ENCODE assay signal across 19 cellular contexts in the genomic region with DNA sequence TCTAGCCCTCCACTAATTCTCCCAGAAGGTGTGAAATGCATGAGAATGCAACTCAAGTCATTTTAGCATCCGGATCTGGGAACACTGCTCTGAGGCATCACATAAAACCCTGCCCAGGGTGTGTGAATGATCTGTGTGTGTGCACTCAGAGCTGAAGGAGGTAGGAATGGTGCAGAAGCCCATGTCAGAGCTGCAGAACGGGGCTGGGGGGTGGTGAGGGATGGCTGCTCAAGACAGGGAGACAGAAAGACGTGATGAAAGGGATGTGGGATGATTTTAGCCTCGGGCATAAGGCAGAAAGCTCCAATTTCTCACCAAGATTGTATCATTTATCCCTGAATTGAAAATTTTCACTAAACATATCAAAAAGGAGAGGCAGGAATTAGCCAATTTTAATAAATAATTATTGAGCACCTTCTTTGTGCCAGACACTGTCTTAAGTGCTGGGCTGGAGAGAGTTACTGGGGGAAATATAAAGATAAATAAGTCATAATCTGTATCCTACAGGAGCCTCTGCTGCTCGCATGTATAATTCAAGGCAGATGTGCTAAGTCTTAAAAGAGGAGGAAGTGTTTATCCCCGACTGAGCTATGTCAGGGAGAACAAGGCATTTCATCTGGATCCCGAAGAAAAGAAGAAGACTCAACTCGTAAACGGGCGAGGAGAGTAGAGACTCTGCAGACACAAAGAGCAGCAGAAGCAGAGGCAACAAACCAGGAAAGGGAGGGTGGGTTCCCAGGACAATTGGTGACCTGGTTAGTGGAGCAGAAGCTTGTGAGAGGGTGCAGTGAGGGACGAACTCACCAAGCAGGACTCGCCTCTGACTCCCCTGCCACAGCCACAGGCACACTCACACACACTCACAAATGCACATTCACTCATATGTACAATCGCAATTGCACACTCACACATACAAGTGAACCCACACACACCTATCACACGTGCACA.
DNase-seq lines count a peak whose midpoint lies in the region; ATAC-seq and TF ChIP-seq lines count a peak whose summit lies in the region.
"Had no signal": no experiment of that assay in that cellular context is flagged by ENCODE, and none has a peak within 500 bp of the region (broad histone marks: within the 10 kb centered on the region; RNA-seq: fewer than 3 reads in every experiment).

No MANE protein-coding gene starts in this region.

- no peak overlapping the region for H3K4me3 Mint-ChIP-seq in stimulated activated memory B cell treated with anti-CD40 and anti-IgM and Interleukin-4, amounts not matched to agents 10 μg/mL and 1 μg/mL and 100 μg/mL, for 72 hours
- H3K4me3 Mint-ChIP-seq: CD8-positive, alpha-beta memory T cell; IgD-negative memory B cell had no signal

- no peak overlapping the region for H3K9ac ChIP-seq in IMR-90 (ENCODE audit: low read depth, low read length)
- H3K9ac ChIP-seq in neural cell (ENCODE audit: low read length), result no peak overlapping the region

- H3K36me3 ChIP-seq in IMR-90 (ENCODE audit: control insufficient read depth, insufficient read depth, low read length) (no peaks in the 10 kb centered on the region), neural cell (ENCODE audit: insufficient read depth, low read length) (no peaks in the 10 kb centered on the region)

- H4K91ac ChIP-seq in IMR-90 (ENCODE audit: insufficient read depth, low read depth, low read length), result no peak overlapping the region

- H3K9me2 ChIP-seq in neural cell (ENCODE audit: insufficient read depth, low read length), result no peaks in the 10 kb centered on the region

- H3K9me1 ChIP-seq in IMR-90 (ENCODE audit: insufficient read depth, low read length), result no peaks in the 10 kb centered on the region

- no peak for TF ChIP-seq CTCF in IMR-90 (conservative IDR thresholded peaks at IDR 0.05; ENCODE audit: low read depth, low read length)
- TF ChIP-seq CTCF in neural cell (IDR thresholded peaks at IDR 0.05; ENCODE audit: poor library complexity, severe bottlenecking), result no peak

- no peak overlapping the region for H4K8ac ChIP-seq in IMR-90 (ENCODE audit: low read depth in 2 of 2, low read length in 2 of 2)

- no peak overlapping the region for H3K18ac ChIP-seq in IMR-90 (ENCODE audit: low read depth, low read length)

- peaks cover 33% of the 10 kb centered on the region for H3K27me3 Mint-ChIP-seq in stimulated activated memory B cell treated with anti-CD40 and anti-IgM and Interleukin-4, amounts not matched to agents 10 μg/mL and 1 μg/mL and 100 μg/mL, for 72 hours

- no peak overlapping the region for H2BK20ac ChIP-seq in IMR-90 (ENCODE audit: low read depth, low read length)

- H2BK120ac ChIP-seq in IMR-90 (ENCODE audit: low read depth, low read length), result no peak overlapping the region

- H2AFZ ChIP-seq in IMR-90 (replicated peaks; ENCODE audit: low read length, poor library complexity) (no peak overlapping the region), neural cell (ENCODE audit: low read depth, low read length) (peak overlapping the region; percentile 34)

- no peak overlapping the region for H2AK9ac ChIP-seq in IMR-90 (replicated peaks; ENCODE audit: low read depth, low read length, poor library complexity)

- no peak for TF ChIP-seq POLR2A in IMR-90 (IDR thresholded peaks at IDR 0.05; ENCODE audit: low read depth, low read length)

- intact Hi-C loops in IMR-90 (cut with micrococcal nuclease), result no loop called here

- H3K4me3 ChIP-seq in IMR-90 (ENCODE audit: insufficient read depth, low read depth, low read length) (no peak overlapping the region), neural cell (ENCODE audit: low read length) (no peak overlapping the region)

- peaks cover 13% of the 10 kb centered on the region for H3K9me3 Mint-ChIP-seq in stimulated activated memory B cell treated with anti-CD40 and anti-IgM and Interleukin-4, amounts not matched to agents 10 μg/mL and 1 μg/mL and 100 μg/mL, for 72 hours

- no peak overlapping the region for H2BK15ac ChIP-seq in IMR-90 (ENCODE audit: low read depth, low read length)

- H3K36me3 Mint-ChIP-seq in stimulated activated memory B cell treated with anti-CD40 and anti-IgM and Interleukin-4, amounts not matched to agents 10 μg/mL and 1 μg/mL and 100 μg/mL, for 72 hours, result peaks cover 3% of the 10 kb centered on the region
- H3K36me3 Mint-ChIP-seq: IgD-negative memory B cell had no signal

- H3F3A ChIP-seq in neural cell (ENCODE audit: insufficient read depth, low read length, poor library complexity, severe bottlenecking), result no peaks in the 10 kb centered on the region

- TF ChIP-seq RAD21 in IMR-90 (IDR thresholded peaks at IDR 0.05; ENCODE audit: low read length), result no peak
- TF ChIP-seq RAD21 in neural cell (conservative IDR thresholded peaks at IDR 0.05), result no peak

- H3K4me2 ChIP-seq in IMR-90 (ENCODE audit: low read depth, low read length), result no peak overlapping the region
- no peak overlapping the region for H3K4me2 ChIP-seq in neural cell (ENCODE audit: low read length)

- H3K79me1 ChIP-seq in IMR-90 (ENCODE audit: low read depth in 1 of 2, low read length in 2 of 2), result no peaks in the 10 kb centered on the region

- H2BK5ac ChIP-seq in IMR-90 (ENCODE audit: low read depth, low read length, poor library complexity, severe bottlenecking), result no peak overlapping the region

- 0 out of 2 replicates have a peak overlapping the region, but pooled peaks have one; percentile 23 for H3K56ac ChIP-seq in IMR-90 (ENCODE audit: extremely low read depth, insufficient read depth, low read length)

- no peak overlapping the region for H3K27ac Mint-ChIP-seq in stimulated activated memory B cell treated with anti-CD40 and anti-IgM and Interleukin-4, amounts not matched to agents 10 μg/mL and 1 μg/mL and 100 μg/mL, for 72 hours
- H3K27ac Mint-ChIP-seq: CD8-positive, alpha-beta memory T cell; IgD-negative memory B cell had no signal

- WGBS in IMR-90 (ENCODE audit: extremely low coverage in 2 of 2, insufficient read length in 1 of 2), 2 experiments, result 35% methylated on average over 8 of the region's 14 CpGs; no CpG with 5 or more reads in 1 of the 2 experiments

- ATAC-seq in IMR-90 (ENCODE audit: low read depth), result no peak
- no peak for ATAC-seq in GM21737 (IDR thresholded peaks at IDR 0.05; ENCODE audit: unreplicated experiment)
- no peak for ATAC-seq in HG02885 (IDR thresholded peaks at IDR 0.05; ENCODE audit: poor library complexity, unreplicated experiment)
- no peak for ATAC-seq in stimulated activated memory B cell treated with anti-CD40 and anti-IgM and Interleukin-4, amounts not matched to agents 10 μg/mL and 1 μg/mL and 100 μg/mL, for 72 hours
- ATAC-seq: HCT116, PC-3 had no signal

- no peak overlapping the region for H4K5ac ChIP-seq in IMR-90 (ENCODE audit: low read depth, low read length)

- H4K20me1 ChIP-seq in IMR-90 (ENCODE audit: insufficient read depth, low read length) (no peaks in the 10 kb centered on the region), neural cell (ENCODE audit: insufficient read depth) (no peaks in the 10 kb centered on the region)

- DNase-seq in IMR-90, result no peak
- peak; percentile 35 for DNase-seq in ecto neural progenitor cell (ENCODE audit: low spot score)
- DNase-seq in stimulated activated CD4-positive, alpha-beta T cell treated with anti-CD3 and anti-CD28 coated beads, Interleukin-4, amount 100 ng/mL, for 24 hours, result no peak
- DNase-seq: CD8-positive, alpha-beta memory T cell; GOT3; MV-4-11; NCI-H1694; NCI-H2081; NCI-H2171; NCI-H345; PC-3; Right ventricle myocardium superior had no signal

- no peaks in the 10 kb centered on the region for H3K4me1 ChIP-seq in IMR-90 (ENCODE audit: control insufficient read depth, insufficient read depth, low read length)

- H3K27ac ChIP-seq in IMR-90 (ENCODE audit: insufficient read depth, low read length) (no peak overlapping the region), neural cell (ENCODE audit: low read length) (peak overlapping the region; percentile 29)
- H3K27ac ChIP-seq: C4-2B had no signal

- H3K9me3 ChIP-seq in IMR-90 (ENCODE audit: control insufficient read depth, insufficient read depth, low read length), result peaks cover 35% of the 10 kb centered on the region
- H3K9me3 ChIP-seq in neural cell (ENCODE audit: low read length), result peaks cover 5% of the 10 kb centered on the region

- H3K4ac ChIP-seq in IMR-90 (ENCODE audit: low read depth, low read length), result no peak overlapping the region

- H3K4me1 Mint-ChIP-seq in stimulated activated memory B cell treated with anti-CD40 and anti-IgM and Interleukin-4, amounts not matched to agents 10 μg/mL and 1 μg/mL and 100 μg/mL, for 72 hours, result no peaks in the 10 kb centered on the region
- H3K4me1 Mint-ChIP-seq: CD8-positive, alpha-beta memory T cell; IgD-negative memory B cell had no signal

- POLR2A ChIA-PET in IMR-90 (lab: Charles Lee; ENCODE audit: unreplicated experiment), result no interaction called here

- H2AK5ac ChIP-seq in IMR-90 (ENCODE audit: low read depth, low read length), result no peak overlapping the region

- H3K23ac ChIP-seq in IMR-90 (ENCODE audit: low read depth, low read length), result no peak overlapping the region

- no peak for TF ChIP-seq EP300 in neural cell (conservative IDR thresholded peaks at IDR 0.05; ENCODE audit: poor library complexity, severe bottlenecking)

- H3K27me3 ChIP-seq in IMR-90 (ENCODE audit: control insufficient read depth, insufficient read depth, low read length) (no peaks in the 10 kb centered on the region), neural cell (ENCODE audit: insufficient read depth, low read depth, low read length) (no peaks in the 10 kb centered on the region)

- dilution Hi-C loops in IMR-90 (cut with HindIII; ENCODE audit: low sequenced_read_pairs, unreplicated experiment), result no loop called here

- BruUV-seq in IMR-90 (replicated peaks; lab: Mats Ljungman, UMichigan), result no TSS peak

- no peaks in the 10 kb centered on the region for H3K79me2 ChIP-seq in neural cell (replicated peaks; ENCODE audit: insufficient read depth, low read length)

- in situ Hi-C loops in IMR-90 (cut with MboI; ENCODE audit: low sequenced_read_pairs), result no loop called here

- CTCF ChIA-PET in IMR-90 (lab: Yijun Ruan, JAX), result no interaction called here

- H3K14ac ChIP-seq in IMR-90 (replicated peaks; ENCODE audit: low read depth, low read length), result no peak overlapping the region

TF ChIP-seq in IMR-90, 13 proteins besides CTCF, POLR2A, EP300 and RAD21 (continues in another document):
- TF ChIP-seq CHD1 (IDR thresholded peaks at IDR 0.05; ENCODE audit: low read depth, low read length) (no peak), RFX5 (IDR thresholded peaks at IDR 0.05; ENCODE audit: low read depth, low read length) (no peak), RCOR1 (IDR thresholded peaks at IDR 0.05; ENCODE audit: insufficient replicate concordance, low read length) (no peak), NFE2L2 (IDR thresholded peaks at IDR 0.05; ENCODE audit: low read depth, low read length) (no peak), SMC3 (IDR thresholded peaks at IDR 0.05; ENCODE audit: low read depth, low read length) (no peak)

TF ChIP-seq in neural cell, 6 proteins besides CTCF, POLR2A, EP300 and RAD21 (continues in another document):
- TF ChIP-seq SMC3 (conservative IDR thresholded peaks at IDR 0.05; ENCODE audit: poor library complexity), result no peak
- no peak for TF ChIP-seq MXI1 (conservative IDR thresholded peaks at IDR 0.05; ENCODE audit: poor library complexity, severe bottlenecking)
